10 cellular contexts compared by ENCODE assay signal in the genomic region with DNA sequence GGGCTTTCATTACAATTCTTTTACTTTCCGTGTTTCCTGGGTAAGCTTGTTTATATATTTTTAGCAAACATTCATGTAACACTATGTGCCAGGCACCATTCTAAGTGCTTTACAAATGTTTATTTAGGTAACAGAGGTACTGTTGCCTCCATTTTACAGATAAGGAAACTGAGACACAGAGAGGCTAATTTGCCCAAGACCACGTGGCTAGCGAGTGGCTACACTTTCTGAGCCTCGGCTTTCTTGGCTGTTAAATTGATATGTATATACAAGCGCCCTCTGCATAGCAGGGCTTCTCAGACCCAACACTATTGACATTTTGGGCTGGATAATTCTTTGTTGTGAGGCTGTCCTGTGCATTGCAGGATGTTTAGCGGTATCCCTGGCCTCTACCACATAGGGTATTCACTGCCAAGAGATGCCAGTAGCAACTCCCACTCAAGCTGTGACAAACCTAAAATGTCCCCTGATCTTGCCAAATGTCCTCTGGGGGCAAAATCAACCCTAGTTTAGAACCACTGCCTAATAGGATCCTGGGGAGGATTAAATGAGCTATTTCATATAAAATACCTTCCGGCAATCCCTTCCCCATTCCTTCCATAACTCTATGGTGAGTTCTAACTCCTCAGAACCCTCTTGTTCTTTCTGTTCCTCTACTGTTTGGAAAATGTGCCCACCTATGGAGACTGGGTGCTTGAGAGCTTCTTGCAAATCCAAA. TPM values are rescaled to one million over a fixed set of nuclear protein-coding genes. Genes with fewer than 3 reads are reported as not detected.
A peak's percentile ranks its signal among the peaks of the same experiment; 100 is the strongest.
DNase-seq lines count a peak whose midpoint lies in the region; ATAC-seq, FAIRE-seq and TF ChIP-seq lines count a peak whose summit lies in the region.
"Had no signal": no experiment of that assay in that cellular context is flagged by ENCODE, and none has a peak within 500 bp of the region (broad histone marks: within the 10 kb centered on the region; RNA-seq: fewer than 3 reads in every experiment).

No MANE protein-coding gene starts in this region.

- ATAC-seq in body of pancreas (no peak), GM21529 (IDR thresholded peaks at IDR 0.05; ENCODE audit: unreplicated experiment) (no peak)

- intact Hi-C loops in body of pancreas (cut with DNase I) = no loop called here

- H3K4me1 ChIP-seq in SJSA1 (replicated peaks) (peaks cover 42% of the 10 kb centered on the region), small intestine (ENCODE audit: control insufficient read depth in 2 of 2, insufficient read depth in 1 of 2, low read depth in 1 of 2, low read length in 1 of 2) (peaks cover 6 to 8% of the 10 kb centered on the region in 2 donors), body of pancreas (no peaks in the 10 kb centered on the region)

- H3K27ac ChIP-seq in SJSA1 (peak overlapping the region; percentile 79), small intestine (ENCODE audit: low read depth in 1 of 2, low read length in 1 of 2) (peak overlapping the region; percentile 39 to 65), body of pancreas (peak overlapping the region in 2 of 4 donors; percentile 24 to 41)

- no peak for DNase-seq in SJSA1 (ENCODE audit: low read depth in 1 of 2, low spot score in 2 of 2)
- peak; percentile 16 for DNase-seq in fibroblast of gingiva (ENCODE audit: low read depth)
- DNase-seq in small intestine = no peak
- DNase-seq in body of pancreas = no peak
- no peak for DNase-seq in activated gamma-delta T cell (lab: John Stamatoyannopoulos, UW)
- no peak for DNase-seq in A172 (ENCODE audit: low spot score)
- DNase-seq: NCI-H774 had no signal

- FAIRE-seq in small intestine (lab: Jason Lieb, UNC) = no peak
- FAIRE-seq: islet of Langerhans had no signal

- TF ChIP-seq CTCF in body of pancreas (IDR thresholded peaks at IDR 0.05) = no peak

- peak overlapping the region; percentile 22; the same call in 1 of the 2 replicates for H3K4me3 ChIP-seq in GM08714 (ENCODE audit: low read length)
- no peak overlapping the region for H3K4me3 ChIP-seq in SJSA1
- H3K4me3 ChIP-seq in small intestine (ENCODE audit: low read depth in 1 of 2, low read length in 2 of 2) = no peak overlapping the region
- H3K4me3 ChIP-seq in body of pancreas = no peak overlapping the region

- H3K36me3 ChIP-seq in SJSA1 = no peaks in the 10 kb centered on the region
- no peaks in the 10 kb centered on the region for H3K36me3 ChIP-seq in small intestine (ENCODE audit: control insufficient read depth in 2 of 2, insufficient read depth in 2 of 2, low read length in 2 of 2)
- no peaks in the 10 kb centered on the region for H3K36me3 ChIP-seq in body of pancreas (replicated peaks in 1 of 2; ENCODE audit: insufficient read depth in 1 of 2, low read depth in 2 of 2)

- 81 to 90% (median 89%) methylated on average over 7 of the region's 7 CpGs for WGBS in small intestine, 3 donors
- WGBS in body of pancreas, 2 donors = 73 to 83% methylated on average over 7 of the region's 7 CpGs

- no peaks in the 10 kb centered on the region for H3K9me3 ChIP-seq in SJSA1 (replicated peaks)
- no peaks in the 10 kb centered on the region for H3K9me3 ChIP-seq in small intestine (ENCODE audit: control insufficient read depth, low read depth)
- H3K9me3 ChIP-seq in body of pancreas = no peaks in the 10 kb centered on the region

- H3K27me3 ChIP-seq in SJSA1 (replicated peaks) (no peaks in the 10 kb centered on the region), small intestine (ENCODE audit: control insufficient read depth in 2 of 2, insufficient read depth in 2 of 2, low read length in 2 of 2) (no peaks in the 10 kb centered on the region), body of pancreas (no peaks in the 10 kb centered on the region)

- no peak for TF ChIP-seq POLR2A in body of pancreas (IDR thresholded peaks at IDR 0.05)

RNA-seq across cellular contexts. Expression of gene ID3, which starts 17.2 kb away (rescaled TPM):
- total RNA-seq in SJSA1 (2014; rRNA removed; shearing (Covaris generic)) = 400 and 615 TPM in 2 replicates
- polyA plus RNA-seq in small intestine = 100 to 1,000 TPM in 2 of 3 donors, 10 to 100 TPM in 1; 78.1 to 135 (median 115) TPM
- total RNA-seq in body of pancreas = 100 to 1,000 TPM in 1 of 2 donors, 10 to 100 TPM in 1; 65.9 to 118 TPM
- total RNA-seq in A172 (2014; rRNA removed; shearing (Covaris generic)) = 83.7 and 244 TPM in 2 replicates

RNA-seq across cellular contexts. Expression of gene E2F2, which starts 45.5 kb away (rescaled TPM):
- total RNA-seq in SJSA1 (2014; rRNA removed; shearing (Covaris generic)) = 7.3 and 12.3 TPM in 2 replicates
- polyA plus RNA-seq in small intestine = 1 to 10 TPM; 1.9 to 4.0 (median 2.2) TPM
- total RNA-seq in body of pancreas = under 1 TPM in 1 of 2 donors, not detected in 1; under 0.01 TPM
- total RNA-seq in A172 (2014; rRNA removed; shearing (Covaris generic)) = 3.8 and 4.0 TPM in 2 replicates
